26 cellular contexts compared by ENCODE assay signal in genomic region chr15:31317033-31317979, GRCh38. TPM values are rescaled to one million over a fixed set of nuclear protein-coding genes. Genes with fewer than 3 reads are reported as not detected.
DNase-seq lines count a peak whose midpoint lies in the region; ATAC-seq and TF ChIP-seq lines count a peak whose summit lies in the region.
"Had no signal": no experiment of that assay in that cellular context is flagged by ENCODE, and none has a peak within 500 bp of the region (broad histone marks: within the 10 kb centered on the region; RNA-seq: fewer than 3 reads in every experiment).

No MANE protein-coding gene starts in this region.

- H3K36me3 Mint-ChIP-seq in activated naive CD4-positive, alpha-beta T cell treated with anti-CD3 and anti-CD28 coated beads, Interleukin-2, amount 10 ng/mL, durations not matched to agents 7 days and 5 days = peaks cover 21% of the 10 kb centered on the region
- no peaks in the 10 kb centered on the region for H3K36me3 Mint-ChIP-seq in T-helper 17 cell (ENCODE audit: low read depth)

- CTCF ChIA-PET in activated naive CD4-positive, alpha-beta T cell treated with anti-CD3 and anti-CD28 coated beads, Interleukin-2, amount 10 ng/mL, durations not matched to agents 7 days and 5 days (lab: Charles Lee) = interaction anchor here (0.8 to 1.4 kb wide), 2 partner anchors 39 to 54 kb away, joined by 3 read pairs; no protein-coding TSS in a partner anchor

- peak overlapping the region; percentile 6 for H3K27ac Mint-ChIP-seq in activated naive CD4-positive, alpha-beta T cell treated with anti-CD3 and anti-CD28 coated beads, Interleukin-2, amount 10 ng/mL, durations not matched to agents 7 days and 5 days
- H3K27ac Mint-ChIP-seq in T-helper 17 cell = peak overlapping the region; percentile 32

- H3K9me3 ChIP-seq in T-helper 17 cell (ENCODE audit: control insufficient read depth, low read length, poor library complexity, severe bottlenecking) = no peaks in the 10 kb centered on the region
- H3K9me3 ChIP-seq in right lobe of liver = peaks cover 0 to 7% (median 0%) of the 10 kb centered on the region in 4 donors
- H3K9me3 ChIP-seq in sigmoid colon = peaks cover 2 to 6% (median 3%) of the 10 kb centered on the region in 4 donors
- H3K9me3 ChIP-seq: prostate gland, SK-N-SH had no signal

- peaks cover 9% of the 10 kb centered on the region for H3K27me3 Mint-ChIP-seq in activated naive CD4-positive, alpha-beta T cell treated with anti-CD3 and anti-CD28 coated beads, Interleukin-2, amount 10 ng/mL, durations not matched to agents 7 days and 5 days
- H3K27me3 Mint-ChIP-seq in T-helper 17 cell = no peaks in the 10 kb centered on the region

- H3K9me3 Mint-ChIP-seq in activated naive CD4-positive, alpha-beta T cell treated with anti-CD3 and anti-CD28 coated beads, Interleukin-2, amount 10 ng/mL, durations not matched to agents 7 days and 5 days = peaks cover 20% of the 10 kb centered on the region

- H3K4me3 ChIP-seq in right lobe of liver = no peak overlapping the region
- no peak overlapping the region for H3K4me3 ChIP-seq in sigmoid colon
- H3K4me3 ChIP-seq: BLaER1, gastroesophageal sphincter, hepatocyte, prostate gland, tibial nerve had no signal

- no peak for DNase-seq in activated naive CD4-positive, alpha-beta T cell treated with anti-CD3 and anti-CD28 coated beads, Interleukin-2, amount 10 ng/mL, durations not matched to agents 7 days and 5 days
- DNase-seq in activated naive CD4-positive, alpha-beta T cell treated with Interleukin-2 at 50 U/mL for 16 hours = no peak
- DNase-seq in T-helper 17 cell (no peak), right lobe of liver (peak; percentile 43 to 61 (median 60)), sigmoid colon (peak; percentile 29), globus pallidus (ENCODE audit: low spot score) (no peak)
- DNase-seq: activated CD4-positive, CD25-positive, alpha-beta regulatory T cell treated with anti-CD3 and anti-CD28 coated beads, Interleukin-2, amount 50 U/mL, for 72 hours; aorta; Caco-2; DMS79; HCEC 1CT; Karpas-422; left cardiac atrium; NCI-H1930; NK-92 treated with Interleukin-12 subunit alpha and Interleukin-12 subunit beta, amount 100 ng/mL, for 24 hours; PC-3; SK-N-SH; stimulated activated CD4-positive, alpha-beta T cell treated with anti-CD3 and anti-CD28 coated beads, Interleukin-4, amount 100 ng/mL, for 24 hours; T-helper 2 cell had no signal

- intact Hi-C loops in right lobe of liver (cut with DNase I) = no loop called here
- intact Hi-C loops in sigmoid colon (cut with DNase I) = no loop called here

- H3K4me3 Mint-ChIP-seq in activated naive CD4-positive, alpha-beta T cell treated with anti-CD3 and anti-CD28 coated beads, Interleukin-2, amount 10 ng/mL, durations not matched to agents 7 days and 5 days = no peak overlapping the region
- H3K4me3 Mint-ChIP-seq in T-helper 17 cell = no peak overlapping the region

- no peak for TF ChIP-seq CTCF in right lobe of liver (IDR thresholded peaks at IDR 0.05)
- no peak for TF ChIP-seq CTCF in sigmoid colon (IDR thresholded peaks at IDR 0.05)

- 29% methylated on average over 12 of the region's 15 CpGs for WGBS in right lobe of liver (ENCODE audit: insufficient coverage, low coverage, low lambda C conversion rate, missing lambda C conversion rate)
- WGBS in sigmoid colon, 2 donors = 83 to 89% methylated on average over 15 of the region's 15 CpGs

- H3K36me3 ChIP-seq in right lobe of liver = no peaks in the 10 kb centered on the region
- no peaks in the 10 kb centered on the region for H3K36me3 ChIP-seq in sigmoid colon
- H3K36me3 ChIP-seq: BLaER1, gastroesophageal sphincter, prostate gland, tibial nerve had no signal

- H3K4me1 Mint-ChIP-seq in activated naive CD4-positive, alpha-beta T cell treated with anti-CD3 and anti-CD28 coated beads, Interleukin-2, amount 10 ng/mL, durations not matched to agents 7 days and 5 days = peaks cover 58% of the 10 kb centered on the region
- H3K4me1 Mint-ChIP-seq in T-helper 17 cell = peaks cover 15% of the 10 kb centered on the region

- TF ChIP-seq POLR2A in right lobe of liver (IDR thresholded peaks at IDR 0.05) (no peak), sigmoid colon (IDR thresholded peaks at IDR 0.05) (no peak)

- H3K27me3 ChIP-seq in right lobe of liver (no peaks in the 10 kb centered on the region), sigmoid colon (peaks cover 0 to 8% (median 0%) of the 10 kb centered on the region in 3 donors)
- H3K27me3 ChIP-seq: BLaER1, hepatocyte, tibial nerve had no signal

- no peak for TF ChIP-seq EP300 in sigmoid colon (IDR thresholded peaks at IDR 0.05)

- ATAC-seq in T-helper 17 cell (no peak), right lobe of liver (peak; percentile 57 to 76 (median 70)), HG02852 (IDR thresholded peaks at IDR 0.05; ENCODE audit: unreplicated experiment) (no peak), GM19023 (IDR thresholded peaks at IDR 0.05; ENCODE audit: unreplicated experiment) (no peak)
- ATAC-seq: gastroesophageal sphincter, left cardiac atrium, PC-3 had no signal

- H3K4me1 ChIP-seq in right lobe of liver = peaks cover 0 to 18% (median 2%) of the 10 kb centered on the region in 4 donors
- H3K4me1 ChIP-seq in sigmoid colon = no peaks in the 10 kb centered on the region
- H3K4me1 ChIP-seq: Caco-2, gastroesophageal sphincter, prostate gland had no signal

- no peak overlapping the region for H3K27ac ChIP-seq in right lobe of liver
- H3K27ac ChIP-seq in sigmoid colon = no peak overlapping the region
- H3K27ac ChIP-seq: BLaER1, gastroesophageal sphincter, hepatocyte, prostate gland, tibial nerve had no signal

RNA-seq across cellular contexts. Expression of gene KLF13, which starts 9.3 kb away (rescaled TPM):
- total RNA-seq in T-helper 17 cell = 100 to 1,000 TPM; 184 to 226 TPM
- 10 to 100 TPM; 22.7 to 66.2 (median 28.5) TPM for total RNA-seq in right lobe of liver
- 10 to 100 TPM; 18.7 to 28.0 (median 24.5) TPM for total RNA-seq in sigmoid colon
- polyA plus RNA-seq in sigmoid colon = 10 to 100 TPM; 23.4 to 71.9 (median 48.6) TPM

Comparison
In these comparisons a context has a peak if more than half of its experiments do, and no peak if none do; other contexts are left out.
1. DNase-seq: peak in right lobe of liver (3 of 3) and sigmoid colon (single experiment); none in activated naive CD4-positive, alpha-beta T cell treated with anti-CD3 and anti-CD28 coated beads, Interleukin-2, amount 10 ng/mL, durations not matched to agents 7 days and 5 days (single experiment), activated naive CD4-positive, alpha-beta T cell treated with Interleukin-2 at 50 U/mL for 16 hours (single experiment), T-helper 17 cell (0 of 3) and globus pallidus (single experiment).
2. ATAC-seq: peak in right lobe of liver (4 of 4); none in T-helper 17 cell (single experiment), HG02852 (single experiment) and GM19023 (single experiment).